ENCODE assay signal across 1 cellular context in the genomic region with DNA sequence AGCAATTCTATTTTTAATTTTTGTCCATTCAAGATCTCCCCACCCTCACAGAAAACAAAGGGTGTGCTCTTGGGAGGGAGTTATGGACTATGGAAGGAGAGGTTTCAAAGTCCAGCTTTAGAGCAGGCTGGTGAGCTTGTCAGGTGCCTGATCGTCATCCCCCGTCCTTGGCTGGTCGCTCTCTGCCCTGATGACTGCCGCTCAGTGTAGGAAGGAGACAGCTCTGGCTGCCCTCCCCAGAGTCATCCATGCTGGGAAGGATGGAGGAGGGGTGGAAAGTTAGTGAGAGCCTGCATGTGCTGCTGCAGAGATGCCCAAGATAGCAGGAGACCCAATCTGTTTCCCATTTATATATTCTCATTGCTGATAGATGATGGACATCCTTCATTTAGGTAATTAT.
TF ChIP-seq lines count a peak whose summit lies in the region.

No MANE protein-coding gene starts in this region.

TF ChIP-seq in HepG2, 621 proteins besides CTCF, POLR2A, EP300 and RAD21 (continued from another document and continues in another):
- TF ChIP-seq, protein P1, sequence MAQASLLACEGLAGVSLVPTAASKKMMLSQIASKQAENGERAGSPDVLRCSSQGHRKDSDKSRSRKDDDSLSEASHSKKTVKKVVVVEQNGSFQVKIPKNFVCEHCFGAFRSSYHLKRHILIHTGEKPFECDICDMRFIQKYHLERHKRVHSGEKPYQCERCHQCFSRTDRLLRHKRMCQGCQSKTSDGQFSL (CRISPR knock-in tag; IDR thresholded peaks at IDR 0.05) = no peak
- TF ChIP-seq ZNF644 (CRISPR knock-in tag; IDR thresholded peaks at IDR 0.05; ENCODE audit: low read depth) (0 out of 2 replicates have a peak, but pooled peaks have one; percentile 30), SOX5 (CRISPR knock-in tag; IDR thresholded peaks at IDR 0.05; ENCODE audit: borderline replicate concordance) (peak; percentile 51), ZFYVE20 (CRISPR knock-in tag; IDR thresholded peaks at IDR 0.05; ENCODE audit: borderline replicate concordance, low read depth) (no peak), ZFP36L1 (CRISPR knock-in tag; IDR thresholded peaks at IDR 0.05) (no peak), FOXK2 (IDR thresholded peaks at IDR 0.05) (no peak), KAT7 (CRISPR knock-in tag; IDR thresholded peaks at IDR 0.05; ENCODE audit: borderline replicate concordance) (no peak), IKZF1 (IDR thresholded peaks at IDR 0.05) (no peak), MAFG (CRISPR knock-in tag; IDR thresholded peaks at IDR 0.05) (no peak), PITX1 (CRISPR knock-in tag; IDR thresholded peaks at IDR 0.05) (no peak), GTF2F1 (IDR thresholded peaks at IDR 0.05; ENCODE audit: low read length) (no peak), EEA1 (CRISPR knock-in tag; IDR thresholded peaks at IDR 0.05; ENCODE audit: borderline replicate concordance) (no peak), U2AF2 (IDR thresholded peaks at IDR 0.05; ENCODE audit: low read depth, low read length) (no peak), SALL1 (CRISPR knock-in tag; IDR thresholded peaks at IDR 0.05) (peak; percentile 60), BHLHE40 (IDR thresholded peaks at IDR 0.05; ENCODE audit: low read length) (no peak), AGO2 (optimal IDR thresholded peaks at IDR 0.05; ENCODE audit: low read depth, low read length) (no peak), PAWR (CRISPR knock-in tag; IDR thresholded peaks at IDR 0.05; ENCODE audit: borderline replicate concordance) (no peak), ZNF549 (CRISPR knock-in tag; IDR thresholded peaks at IDR 0.05) (no peak), RELA (CRISPR knock-in tag; IDR thresholded peaks at IDR 0.05) (no peak), NFE2L1 (CRISPR knock-in tag; IDR thresholded peaks at IDR 0.05; ENCODE audit: borderline replicate concordance) (no peak), CENPX (CRISPR knock-in tag; IDR thresholded peaks at IDR 0.05) (no peak), GATAD2A (CRISPR knock-in tag; IDR thresholded peaks at IDR 0.05) (peak; percentile 20; the same call in 1 of the 2 replicates), HNF4G (IDR thresholded peaks at IDR 0.05; ENCODE audit: borderline replicate concordance, low read depth, low read length) (no peak; the same call in 1 of the 2 replicates), HNF4G (CRISPR knock-in tag; IDR thresholded peaks at IDR 0.05; ENCODE audit: borderline replicate concordance, low read depth) (no peak), SMAD1 (CRISPR knock-in tag; IDR thresholded peaks at IDR 0.05; ENCODE audit: borderline replicate concordance, low read depth) (no peak), ETV6 (CRISPR knock-in tag; conservative IDR thresholded peaks at IDR 0.05) (no peak), ZNF674 (CRISPR knock-in tag; IDR thresholded peaks at IDR 0.05; ENCODE audit: low read depth) (no peak)
- TF ChIP-seq, protein P2, sequence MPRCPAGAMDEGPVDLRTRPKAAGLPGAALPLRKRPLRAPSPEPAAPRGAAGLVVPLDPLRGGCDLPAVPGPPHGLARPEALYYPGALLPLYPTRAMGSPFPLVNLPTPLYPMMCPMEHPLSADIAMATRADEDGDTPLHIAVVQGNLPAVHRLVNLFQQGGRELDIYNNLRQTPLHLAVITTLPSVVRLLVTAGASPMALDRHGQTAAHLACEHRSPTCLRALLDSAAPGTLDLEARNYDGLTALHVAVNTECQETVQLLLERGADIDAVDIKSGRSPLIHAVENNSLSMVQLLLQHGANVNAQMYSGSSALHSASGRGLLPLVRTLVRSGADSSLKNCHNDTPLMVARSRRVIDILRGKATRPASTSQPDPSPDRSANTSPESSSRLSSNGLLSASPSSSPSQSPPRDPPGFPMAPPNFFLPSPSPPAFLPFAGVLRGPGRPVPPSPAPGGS (CRISPR knock-in tag; IDR thresholded peaks at IDR 0.05) = no peak
- TF ChIP-seq, protein P3, sequence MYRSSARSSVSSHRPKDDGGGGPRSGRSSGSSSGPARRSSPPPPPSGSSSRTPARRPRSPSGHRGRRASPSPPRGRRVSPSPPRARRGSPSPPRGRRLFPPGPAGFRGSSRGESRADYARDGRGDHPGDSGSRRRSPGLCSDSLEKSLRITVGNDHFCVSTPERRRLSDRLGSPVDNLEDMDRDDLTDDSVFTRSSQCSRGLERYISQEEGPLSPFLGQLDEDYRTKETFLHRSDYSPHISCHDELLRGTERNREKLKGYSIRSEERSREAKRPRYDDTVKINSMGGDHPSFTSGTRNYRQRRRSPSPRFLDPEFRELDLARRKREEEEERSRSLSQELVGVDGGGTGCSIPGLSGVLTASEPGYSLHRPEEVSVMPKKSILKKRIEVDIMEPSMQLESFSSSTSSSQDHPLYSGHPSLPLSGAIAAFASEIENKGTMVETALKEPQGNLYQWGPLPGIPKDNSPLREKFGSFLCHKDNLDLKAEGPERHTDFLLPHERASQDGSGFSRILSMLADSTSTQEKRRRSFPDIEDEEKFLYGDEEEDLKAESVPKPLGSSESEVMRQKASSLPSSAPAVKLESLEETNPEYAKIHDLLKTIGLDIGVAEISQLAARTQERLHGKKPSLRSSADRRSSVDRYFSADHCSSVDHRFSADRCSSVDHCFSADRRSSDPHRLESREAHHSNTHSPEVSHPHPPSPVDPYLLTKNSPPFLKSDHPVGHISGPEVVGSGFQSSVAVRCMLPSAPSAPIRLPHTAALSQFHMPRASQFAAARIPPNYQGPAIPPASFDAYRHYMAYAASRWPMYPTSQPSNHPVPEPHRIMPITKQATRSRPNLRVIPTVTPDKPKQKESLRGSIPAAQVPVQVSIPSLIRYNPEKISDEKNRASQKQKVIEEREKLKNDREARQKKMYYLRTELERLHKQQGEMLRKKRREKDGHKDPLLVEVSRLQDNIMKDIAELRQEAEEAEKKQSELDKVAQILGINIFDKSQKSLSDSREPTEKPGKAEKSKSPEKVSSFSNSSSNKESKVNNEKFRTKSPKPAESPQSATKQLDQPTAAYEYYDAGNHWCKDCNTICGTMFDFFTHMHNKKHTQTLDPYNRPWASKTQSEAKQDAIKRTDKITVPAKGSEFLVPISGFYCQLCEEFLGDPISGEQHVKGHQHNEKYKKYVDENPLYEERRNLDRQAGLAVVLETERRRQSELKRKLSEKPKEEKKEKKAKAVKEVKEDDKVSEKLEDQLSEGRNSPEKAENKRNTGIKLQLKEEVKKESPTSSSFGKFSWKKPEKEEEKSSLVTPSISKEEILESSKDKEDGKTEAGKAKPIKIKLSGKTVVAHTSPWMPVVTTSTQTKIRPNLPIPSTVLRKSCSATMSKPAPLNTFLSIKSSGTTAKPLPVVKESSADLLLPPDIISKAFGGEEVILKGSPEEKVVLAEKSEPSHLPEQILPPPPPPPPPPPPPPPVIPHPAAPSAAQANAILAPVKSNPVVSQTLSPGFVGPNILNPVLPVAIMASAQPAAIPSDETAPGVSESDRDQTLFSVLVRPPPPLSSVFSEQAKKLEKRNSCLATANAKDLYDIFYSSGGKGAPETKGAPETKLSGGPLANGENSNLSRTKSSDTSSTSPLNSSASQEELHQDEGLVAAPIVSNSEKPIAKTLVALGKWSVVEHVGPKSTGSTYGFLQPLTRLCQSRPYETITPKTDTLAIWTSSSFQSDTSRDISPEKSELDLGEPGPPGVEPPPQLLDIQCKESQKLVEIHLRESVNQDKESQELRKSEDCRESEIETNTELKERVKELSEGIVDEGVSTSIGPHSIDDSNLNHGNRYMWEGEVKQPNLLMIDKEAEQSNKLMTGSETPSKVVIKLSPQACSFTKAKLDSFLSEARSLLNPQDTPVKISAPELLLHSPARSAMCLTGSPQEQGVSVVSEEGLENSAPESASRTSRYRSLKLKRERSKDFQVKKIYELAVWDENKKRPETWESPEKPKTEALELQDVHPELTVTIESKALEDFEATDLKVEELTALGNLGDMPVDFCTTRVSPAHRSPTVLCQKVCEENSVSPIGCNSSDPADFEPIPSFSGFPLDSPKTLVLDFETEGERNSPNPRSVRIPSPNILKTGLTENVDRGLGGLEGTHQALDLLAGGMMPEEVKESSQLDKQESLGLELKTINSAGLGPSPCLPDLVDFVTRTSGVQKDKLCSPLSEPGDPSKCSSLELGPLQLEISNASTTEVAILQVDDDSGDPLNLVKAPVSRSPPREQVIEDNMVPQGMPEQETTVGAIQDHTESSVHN (CRISPR knock-in tag; IDR thresholded peaks at IDR 0.05) = no peak
- TF ChIP-seq, protein P4, sequence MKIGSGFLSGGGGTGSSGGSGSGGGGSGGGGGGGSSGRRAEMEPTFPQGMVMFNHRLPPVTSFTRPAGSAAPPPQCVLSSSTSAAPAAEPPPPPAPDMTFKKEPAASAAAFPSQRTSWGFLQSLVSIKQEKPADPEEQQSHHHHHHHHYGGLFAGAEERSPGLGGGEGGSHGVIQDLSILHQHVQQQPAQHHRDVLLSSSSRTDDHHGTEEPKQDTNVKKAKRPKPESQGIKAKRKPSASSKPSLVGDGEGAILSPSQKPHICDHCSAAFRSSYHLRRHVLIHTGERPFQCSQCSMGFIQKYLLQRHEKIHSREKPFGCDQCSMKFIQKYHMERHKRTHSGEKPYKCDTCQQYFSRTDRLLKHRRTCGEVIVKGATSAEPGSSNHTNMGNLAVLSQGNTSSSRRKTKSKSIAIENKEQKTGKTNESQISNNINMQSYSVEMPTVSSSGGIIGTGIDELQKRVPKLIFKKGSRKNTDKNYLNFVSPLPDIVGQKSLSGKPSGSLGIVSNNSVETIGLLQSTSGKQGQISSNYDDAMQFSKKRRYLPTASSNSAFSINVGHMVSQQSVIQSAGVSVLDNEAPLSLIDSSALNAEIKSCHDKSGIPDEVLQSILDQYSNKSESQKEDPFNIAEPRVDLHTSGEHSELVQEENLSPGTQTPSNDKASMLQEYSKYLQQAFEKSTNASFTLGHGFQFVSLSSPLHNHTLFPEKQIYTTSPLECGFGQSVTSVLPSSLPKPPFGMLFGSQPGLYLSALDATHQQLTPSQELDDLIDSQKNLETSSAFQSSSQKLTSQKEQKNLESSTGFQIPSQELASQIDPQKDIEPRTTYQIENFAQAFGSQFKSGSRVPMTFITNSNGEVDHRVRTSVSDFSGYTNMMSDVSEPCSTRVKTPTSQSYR (CRISPR knock-in tag; IDR thresholded peaks at IDR 0.05; ENCODE audit: borderline replicate concordance) = peak; percentile 50; the same call in 1 of the 2 replicates
- TF ChIP-seq, protein P5, sequence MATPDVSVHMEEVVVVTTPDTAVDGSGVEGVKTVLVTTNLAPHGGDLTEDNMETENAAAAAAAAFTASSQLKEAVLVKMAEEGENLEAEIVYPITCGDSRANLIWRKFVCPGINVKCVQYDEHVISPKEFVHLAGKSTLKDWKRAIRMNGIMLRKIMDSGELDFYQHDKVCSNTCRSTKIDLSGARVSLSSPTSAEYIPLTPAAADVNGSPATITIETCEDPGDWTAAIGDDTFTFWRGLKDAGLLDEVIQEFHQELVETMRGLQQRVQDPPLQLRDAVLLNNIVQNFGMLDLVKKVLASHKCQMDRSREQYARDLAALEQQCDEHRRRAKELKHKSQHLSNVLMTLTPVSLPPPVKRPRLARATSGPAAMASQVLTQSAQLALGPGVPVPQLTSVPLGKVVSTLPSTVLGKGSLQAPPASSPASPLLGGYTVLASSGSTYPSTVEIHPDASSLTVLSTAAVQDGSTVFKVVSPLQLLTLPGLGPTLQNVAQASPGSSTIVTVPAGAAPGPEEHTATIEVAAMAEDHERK (CRISPR knock-in tag; IDR thresholded peaks at IDR 0.05; ENCODE audit: low read depth) = no peak
- TF ChIP-seq, protein P6, sequence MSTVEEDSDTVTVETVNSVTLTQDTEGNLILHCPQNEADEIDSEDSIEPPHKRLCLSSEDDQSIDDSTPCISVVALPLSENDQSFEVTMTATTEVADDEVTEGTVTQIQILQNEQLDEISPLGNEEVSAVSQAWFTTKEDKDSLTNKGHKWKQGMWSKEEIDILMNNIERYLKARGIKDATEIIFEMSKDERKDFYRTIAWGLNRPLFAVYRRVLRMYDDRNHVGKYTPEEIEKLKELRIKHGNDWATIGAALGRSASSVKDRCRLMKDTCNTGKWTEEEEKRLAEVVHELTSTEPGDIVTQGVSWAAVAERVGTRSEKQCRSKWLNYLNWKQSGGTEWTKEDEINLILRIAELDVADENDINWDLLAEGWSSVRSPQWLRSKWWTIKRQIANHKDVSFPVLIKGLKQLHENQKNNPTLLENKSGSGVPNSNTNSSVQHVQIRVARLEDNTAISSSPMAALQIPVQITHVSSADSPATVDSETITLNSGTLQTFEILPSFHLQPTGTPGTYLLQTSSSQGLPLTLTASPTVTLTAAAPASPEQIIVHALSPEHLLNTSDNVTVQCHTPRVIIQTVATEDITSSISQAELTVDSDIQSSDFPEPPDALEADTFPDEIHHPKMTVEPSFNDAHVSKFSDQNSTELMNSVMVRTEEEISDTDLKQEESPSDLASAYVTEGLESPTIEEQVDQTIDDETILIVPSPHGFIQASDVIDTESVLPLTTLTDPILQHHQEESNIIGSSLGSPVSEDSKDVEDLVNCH (CRISPR knock-in tag; IDR thresholded peaks at IDR 0.05) = no peak
- TF ChIP-seq, protein P7, sequence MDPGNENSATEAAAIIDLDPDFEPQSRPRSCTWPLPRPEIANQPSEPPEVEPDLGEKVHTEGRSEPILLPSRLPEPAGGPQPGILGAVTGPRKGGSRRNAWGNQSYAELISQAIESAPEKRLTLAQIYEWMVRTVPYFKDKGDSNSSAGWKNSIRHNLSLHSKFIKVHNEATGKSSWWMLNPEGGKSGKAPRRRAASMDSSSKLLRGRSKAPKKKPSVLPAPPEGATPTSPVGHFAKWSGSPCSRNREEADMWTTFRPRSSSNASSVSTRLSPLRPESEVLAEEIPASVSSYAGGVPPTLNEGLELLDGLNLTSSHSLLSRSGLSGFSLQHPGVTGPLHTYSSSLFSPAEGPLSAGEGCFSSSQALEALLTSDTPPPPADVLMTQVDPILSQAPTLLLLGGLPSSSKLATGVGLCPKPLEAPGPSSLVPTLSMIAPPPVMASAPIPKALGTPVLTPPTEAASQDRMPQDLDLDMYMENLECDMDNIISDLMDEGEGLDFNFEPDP (CRISPR knock-in tag; conservative IDR thresholded peaks at IDR 0.05) = no peak
- TF ChIP-seq, protein P8, sequence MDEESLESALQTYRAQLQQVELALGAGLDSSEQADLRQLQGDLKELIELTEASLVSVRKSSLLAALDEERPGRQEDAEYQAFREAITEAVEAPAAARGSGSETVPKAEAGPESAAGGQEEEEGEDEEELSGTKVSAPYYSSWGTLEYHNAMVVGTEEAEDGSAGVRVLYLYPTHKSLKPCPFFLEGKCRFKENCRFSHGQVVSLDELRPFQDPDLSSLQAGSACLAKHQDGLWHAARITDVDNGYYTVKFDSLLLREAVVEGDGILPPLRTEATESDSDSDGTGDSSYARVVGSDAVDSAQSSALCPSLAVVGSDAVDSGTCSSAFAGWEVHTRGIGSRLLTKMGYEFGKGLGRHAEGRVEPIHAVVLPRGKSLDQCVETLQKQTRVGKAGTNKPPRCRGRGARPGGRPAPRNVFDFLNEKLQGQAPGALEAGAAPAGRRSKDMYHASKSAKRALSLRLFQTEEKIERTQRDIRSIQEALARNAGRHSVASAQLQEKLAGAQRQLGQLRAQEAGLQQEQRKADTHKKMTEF (CRISPR knock-in tag; IDR thresholded peaks at IDR 0.05) = 0 out of 2 replicates have a peak, but pooled peaks have one; percentile 19
- TF ChIP-seq, protein P9, sequence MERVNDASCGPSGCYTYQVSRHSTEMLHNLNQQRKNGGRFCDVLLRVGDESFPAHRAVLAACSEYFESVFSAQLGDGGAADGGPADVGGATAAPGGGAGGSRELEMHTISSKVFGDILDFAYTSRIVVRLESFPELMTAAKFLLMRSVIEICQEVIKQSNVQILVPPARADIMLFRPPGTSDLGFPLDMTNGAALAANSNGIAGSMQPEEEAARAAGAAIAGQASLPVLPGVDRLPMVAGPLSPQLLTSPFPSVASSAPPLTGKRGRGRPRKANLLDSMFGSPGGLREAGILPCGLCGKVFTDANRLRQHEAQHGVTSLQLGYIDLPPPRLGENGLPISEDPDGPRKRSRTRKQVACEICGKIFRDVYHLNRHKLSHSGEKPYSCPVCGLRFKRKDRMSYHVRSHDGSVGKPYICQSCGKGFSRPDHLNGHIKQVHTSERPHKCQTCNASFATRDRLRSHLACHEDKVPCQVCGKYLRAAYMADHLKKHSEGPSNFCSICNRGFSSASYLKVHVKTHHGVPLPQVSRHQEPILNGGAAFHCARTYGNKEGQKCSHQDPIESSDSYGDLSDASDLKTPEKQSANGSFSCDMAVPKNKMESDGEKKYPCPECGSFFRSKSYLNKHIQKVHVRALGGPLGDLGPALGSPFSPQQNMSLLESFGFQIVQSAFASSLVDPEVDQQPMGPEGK (CRISPR knock-in tag; IDR thresholded peaks at IDR 0.05) = peak; percentile 49; the same call in 1 of the 2 replicates
